In genomic region chr10:65571011-65571570, GRCh38 we compare ENCODE assay signal across 8 cellular contexts.
DNase-seq lines count a peak whose midpoint lies in the region; ATAC-seq lines count a peak whose summit lies in the region.

No MANE protein-coding gene starts in this region.

- peak; percentile 53 for ATAC-seq in GM21423 (IDR thresholded peaks at IDR 0.05; ENCODE audit: unreplicated experiment)

- DNase-seq in NCI-H82 treated with DMSO at 0.1 percent for 48 hours (lab: John Stamatoyannopoulos, UW; ENCODE audit: unreplicated experiment) (peak; percentile 52), fibroblast of peridontal ligament (ENCODE audit: extremely low read depth) (peak; percentile 5), retina (peak; percentile 17), NCI-H187 treated with DMSO at 0.1 percent for 48 hours (lab: John Stamatoyannopoulos, UW) (no peak), NCI-H774 (lab: John Stamatoyannopoulos, UW) (no peak)
- DNase-seq in activated CD4-positive, CD25-positive, alpha-beta regulatory T cell treated with anti-CD3 and anti-CD28 coated beads, Interleukin-2, amount 50 U/mL, for 72 hours: no peak
- no peak for DNase-seq in stimulated activated CD4-positive, alpha-beta T cell treated with anti-CD3 and anti-CD28 coated beads, Interleukin-4, amount 100 ng/mL, for 1 hour

Comparison
In these comparisons a context has a peak if more than half of its experiments do, and no peak if none do; other contexts are left out.
1. DNase-seq: peak in NCI-H82 treated with DMSO at 0.1 percent for 48 hours (single experiment), fibroblast of peridontal ligament (single experiment) and retina (single experiment); none in NCI-H187 treated with DMSO at 0.1 percent for 48 hours (single experiment), activated CD4-positive, CD25-positive, alpha-beta regulatory T cell treated with anti-CD3 and anti-CD28 coated beads, Interleukin-2, amount 50 U/mL, for 72 hours (single experiment), NCI-H774 (single experiment) and stimulated activated CD4-positive, alpha-beta T cell treated with anti-CD3 and anti-CD28 coated beads, Interleukin-4, amount 100 ng/mL, for 1 hour (single experiment).